Comparison of ENCODE assay signal across 18 cellular contexts in the genomic region with DNA sequence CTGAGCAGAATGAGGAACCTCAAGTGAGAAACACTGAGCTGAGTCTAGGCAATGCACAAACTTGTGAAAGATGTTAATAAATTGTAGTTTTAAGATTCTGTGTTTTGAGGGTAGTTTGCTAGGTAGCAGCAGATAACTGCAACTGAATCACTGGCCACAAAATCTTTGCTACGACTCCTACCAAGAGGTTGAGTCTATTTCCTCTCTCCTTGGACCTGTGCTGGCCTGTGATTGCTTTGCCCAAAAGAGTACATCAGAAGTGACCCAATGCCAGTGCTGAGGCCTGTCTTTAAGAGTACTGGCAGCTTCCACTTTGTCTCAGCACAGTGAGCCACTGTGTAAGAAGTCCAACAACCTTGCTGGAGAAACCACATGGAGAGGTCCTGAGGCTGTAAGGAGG.
"Had no signal": no experiment of that assay in that cellular context is flagged by ENCODE, and none has a peak within 500 bp of the region (broad histone marks: within the 10 kb centered on the region; RNA-seq: fewer than 3 reads in every experiment).

No MANE protein-coding gene starts in this region.

- FAIRE-seq: colon, pancreas had no signal

- H3K9me3 ChIP-seq: ascending aorta, esophagus muscularis mucosa, lower lobe of right lung, pancreas, transverse colon had no signal

- H3K27me3 ChIP-seq: ascending aorta, esophagus muscularis mucosa, neural progenitor cell, pancreas, transverse colon had no signal

- H3K4me2 ChIP-seq: neural progenitor cell had no signal

- H2AFZ ChIP-seq: neural progenitor cell had no signal

- ATAC-seq: activated naive CD8-positive, alpha-beta T cell treated with anti-CD3 and anti-CD28 coated beads, Interleukin-2, amount 50 U/mL, for 24 hours; lower lobe of right lung; pancreas; stimulated activated naive B cell treated with anti-CD40 and anti-IgM and Interleukin-4, amounts not matched to agents 10 μg/mL and 1 μg/mL and 100 μg/mL, for 72 hours; T-helper 17 cell had no signal

- H3K27ac ChIP-seq: ascending aorta, esophagus muscularis mucosa, lower lobe of right lung, neural progenitor cell, pancreas had no signal

- H3K4me1 ChIP-seq: ascending aorta, lower lobe of right lung had no signal

- DNase-seq: activated CD4-positive, alpha-beta T cell treated with anti-CD3 and anti-CD28 coated beads, Interleukin-2, amount 50 U/mL, for 1 hour; activated CD4-positive, CD25-positive, alpha-beta regulatory T cell; activated naive CD4-positive, alpha-beta T cell treated with Interleukin-2 at 50 U/mL for 16 hours; activated naive CD8-positive, alpha-beta T cell treated with anti-CD3 and anti-CD28 coated beads, Interleukin-2, amount 50 U/mL, for 24 hours; caudate nucleus; hypothalamus; lower lobe of right lung; naive B cell; pancreas; stimulated activated CD4-positive, alpha-beta T cell treated with anti-CD3 and anti-CD28 coated beads, Interleukin-2, amount 100 ng/mL, for 48 hours; stimulated activated naive B cell treated with anti-CD40 and anti-IgM and Interleukin-4, amounts not matched to agents 10 μg/mL and 1 μg/mL and 100 μg/mL, for 72 hours; substantia nigra; T-helper 17 cell; transverse colon had no signal

- H3K36me3 ChIP-seq: ascending aorta, esophagus muscularis mucosa, lower lobe of right lung, neural progenitor cell, pancreas, transverse colon had no signal

- H3K4me3 ChIP-seq: ascending aorta, esophagus muscularis mucosa, lower lobe of right lung, neural progenitor cell, pancreas, transverse colon had no signal

- H3K9ac ChIP-seq: neural progenitor cell had no signal
